ENCODE assay signal across 18 cellular contexts in genomic region chr1:227508431-227508830, GRCh38. TPM values are rescaled to one million over a fixed set of nuclear protein-coding genes. Genes with fewer than 3 reads are reported as not detected.
DNase-seq lines count a peak whose midpoint lies in the region; ATAC-seq and TF ChIP-seq lines count a peak whose summit lies in the region.
"Had no signal": no experiment of that assay in that cellular context is flagged by ENCODE, and none has a peak within 500 bp of the region (broad histone marks: within the 10 kb centered on the region; RNA-seq: fewer than 3 reads in every experiment).

No MANE protein-coding gene starts in this region.

- H3K27me3 ChIP-seq in neuronal stem cell (ENCODE audit: control insufficient read depth in 3 of 3, insufficient read depth in 3 of 3, low read depth in 1 of 3, low read length in 3 of 3): peaks cover 0 to 5% (median 0%) of the 10 kb centered on the region in 3 experiments
- H3K27me3 ChIP-seq in heart right ventricle: peaks cover 0 to 11% (median 0%) of the 10 kb centered on the region in 7 donors

- H3K27ac ChIP-seq in neuronal stem cell (replicated peaks; ENCODE audit: low read length) (no peak overlapping the region), heart right ventricle (no peak overlapping the region)
- H3K27ac ChIP-seq: 22Rv1, A549 had no signal

- H3K14ac ChIP-seq in neuronal stem cell (ENCODE audit: low read length): no peak overlapping the region

- no peak for ATAC-seq in heart right ventricle
- ATAC-seq: A549; CD8-positive, alpha-beta T cell had no signal

- no peak overlapping the region for H2BK12ac ChIP-seq in neuronal stem cell (ENCODE audit: low read length)

- no peak overlapping the region for H2BK120ac ChIP-seq in neuronal stem cell (ENCODE audit: low read depth, low read length)

- H3K4ac ChIP-seq in neuronal stem cell (ENCODE audit: low read length): no peak overlapping the region

- H3K4me3 Mint-ChIP-seq in activated CD4-positive, alpha-beta T cell treated with anti-CD3 and anti-CD28 coated beads, Interleukin-2, amount 10 ng/mL, durations not matched to agents 24 days and 14 days: no peak overlapping the region
- H3K4me3 Mint-ChIP-seq: B cell; CD14-positive monocyte; CD4-positive, CD25-positive, alpha-beta regulatory T cell; CD8-positive, alpha-beta T cell had no signal

- no peak overlapping the region for H4K91ac ChIP-seq in neuronal stem cell (ENCODE audit: low read depth, low read length, poor library complexity)

- H3K36me3 Mint-ChIP-seq in activated CD4-positive, alpha-beta T cell treated with anti-CD3 and anti-CD28 coated beads, Interleukin-2, amount 10 ng/mL, durations not matched to agents 24 days and 14 days (ENCODE audit: low read depth): no peaks in the 10 kb centered on the region
- H3K36me3 Mint-ChIP-seq: CD14-positive monocyte; CD4-positive, CD25-positive, alpha-beta regulatory T cell; CD8-positive, alpha-beta T cell had no signal

- no peak for TF ChIP-seq CTCF in heart right ventricle (IDR thresholded peaks at IDR 0.05)

- H3K9ac ChIP-seq in neuronal stem cell (ENCODE audit: low read depth, low read length, poor library complexity): no peak overlapping the region

- no peak overlapping the region for H2AFZ ChIP-seq in neuronal stem cell (ENCODE audit: low read length)

- H3K36me3 ChIP-seq in neuronal stem cell (replicated peaks in 1 of 2; ENCODE audit: control insufficient read depth in 2 of 2, insufficient read depth in 2 of 2, low read length in 2 of 2): no peaks in the 10 kb centered on the region
- no peaks in the 10 kb centered on the region for H3K36me3 ChIP-seq in heart right ventricle

- no peaks in the 10 kb centered on the region for H3K79me1 ChIP-seq in neuronal stem cell (ENCODE audit: low read depth, low read length)

- H3K27ac Mint-ChIP-seq in activated CD4-positive, alpha-beta T cell treated with anti-CD3 and anti-CD28 coated beads, Interleukin-2, amount 10 ng/mL, durations not matched to agents 24 days and 14 days: no peak overlapping the region
- H3K27ac Mint-ChIP-seq: B cell; CD4-positive, CD25-positive, alpha-beta regulatory T cell; CD8-positive, alpha-beta T cell had no signal

- no peak overlapping the region for H3K18ac ChIP-seq in neuronal stem cell (ENCODE audit: low read length)

- no peak overlapping the region for H3K23ac ChIP-seq in neuronal stem cell (ENCODE audit: low read depth, low read length, poor library complexity)

- no peaks in the 10 kb centered on the region for H3K4me1 Mint-ChIP-seq in activated CD4-positive, alpha-beta T cell treated with anti-CD3 and anti-CD28 coated beads, Interleukin-2, amount 10 ng/mL, durations not matched to agents 24 days and 14 days
- H3K4me1 Mint-ChIP-seq: B cell; CD14-positive monocyte; CD4-positive, CD25-positive, alpha-beta regulatory T cell had no signal

- H2BK5ac ChIP-seq in neuronal stem cell (ENCODE audit: low read length): peak overlapping the region; percentile 22

- no peaks in the 10 kb centered on the region for H3K9me3 ChIP-seq in neuronal stem cell (replicated peaks in 1 of 2; ENCODE audit: control insufficient read depth in 2 of 2, insufficient read depth in 1 of 2, low read depth in 1 of 2, low read length in 2 of 2)
- no peaks in the 10 kb centered on the region for H3K9me3 ChIP-seq in heart right ventricle
- H3K9me3 ChIP-seq: Caco-2 had no signal

- H3K4me3 ChIP-seq in neuronal stem cell (ENCODE audit: low read length in 2 of 2) (no peak overlapping the region), heart right ventricle (no peak overlapping the region)
- H3K4me3 ChIP-seq: A549 had no signal

- H3K9me3 Mint-ChIP-seq in activated CD4-positive, alpha-beta T cell treated with anti-CD3 and anti-CD28 coated beads, Interleukin-2, amount 10 ng/mL, durations not matched to agents 24 days and 14 days: no peaks in the 10 kb centered on the region
- H3K9me3 Mint-ChIP-seq: CD4-positive, CD25-positive, alpha-beta regulatory T cell; CD8-positive, alpha-beta T cell had no signal

- intact Hi-C loops in activated CD4-positive, alpha-beta T cell treated with anti-CD3 and anti-CD28 coated beads, Interleukin-2, amount 10 ng/mL, durations not matched to agents 24 days and 14 days (cut with micrococcal nuclease): no loop called here
- intact Hi-C loops in heart right ventricle (cut with DNase I): no loop called here

- no peak overlapping the region for H3K4me2 ChIP-seq in neuronal stem cell (ENCODE audit: insufficient read depth, low read length, poor library complexity, severe bottlenecking)
- H3K4me2 ChIP-seq: A549 had no signal

- no peak overlapping the region for H4K8ac ChIP-seq in neuronal stem cell (ENCODE audit: low read depth, low read length)

- no peak overlapping the region for H2BK15ac ChIP-seq in neuronal stem cell (ENCODE audit: low read length)

- H3K4me1 ChIP-seq in neuronal stem cell (ENCODE audit: control insufficient read depth in 2 of 2, insufficient read depth in 1 of 2, low read depth in 1 of 2, low read length in 2 of 2) (no peaks in the 10 kb centered on the region), heart right ventricle (no peaks in the 10 kb centered on the region)
- H3K4me1 ChIP-seq: A549, Caco-2 had no signal

- peaks cover under 1% of the 10 kb centered on the region for H3K27me3 Mint-ChIP-seq in activated CD4-positive, alpha-beta T cell treated with anti-CD3 and anti-CD28 coated beads, Interleukin-2, amount 10 ng/mL, durations not matched to agents 24 days and 14 days
- H3K27me3 Mint-ChIP-seq: CD4-positive, CD25-positive, alpha-beta regulatory T cell had no signal

- WGBS in neuronal stem cell (ENCODE audit: extremely low coverage in 2 of 2, insufficient read length in 2 of 2, insufficient replicate concordance in 1 of 2), 2 donors: no CpG with 5 or more reads among the region's 2 CpGs
- 87 to 93% methylated on average over 2 of the region's 2 CpGs for WGBS in heart right ventricle, 2 donors

- no peak overlapping the region for H2AK5ac ChIP-seq in neuronal stem cell (ENCODE audit: low read depth, low read length)

- DNase-seq in activated CD4-positive, alpha-beta T cell treated with anti-CD3 and anti-CD28 coated beads, Interleukin-2, amount 10 ng/mL, durations not matched to agents 24 days and 14 days: peak; percentile 41
- no peak for DNase-seq in activated CD4-positive, alpha-beta T cell treated with anti-CD3 and anti-CD28 coated beads, Interleukin-2, amount 50 U/mL, for 48 hours
- DNase-seq in islet precursor cell (peak; percentile 41), neuronal stem cell (ENCODE audit: low spot score) (no peak), heart right ventricle (no peak)
- no peak for DNase-seq in activated CD8-positive, alpha-beta memory T cell treated with anti-CD3 and anti-CD28 coated beads, Interleukin-2, amount 50 U/mL, for 4 hours
- DNase-seq: AML-193; C1 segment of cervical spinal cord; Caco-2; Calu3; CD4-positive, CD25-positive, alpha-beta regulatory T cell; CD8-positive, alpha-beta T cell; DMS79 treated with DMSO at 0.1 percent for 48 hours; GF-D8 had no signal

RNA-seq across cellular contexts. Expression of gene ZNF678, which starts 54.9 kb away (rescaled TPM):
- total RNA-seq in activated CD4-positive, alpha-beta T cell treated with anti-CD3 and anti-CD28 coated beads, Interleukin-2, amount 10 ng/mL, durations not matched to agents 24 days and 14 days: 4.7 and 6.0 TPM in 2 replicates
- polyA plus RNA-seq in neuronal stem cell (2013, experiment 1 of 2): 17.7 TPM
- polyA plus RNA-seq in neuronal stem cell (2013, experiment 2 of 2): 16.0 TPM
- total RNA-seq in heart right ventricle: 1 to 10 TPM; 2.5 to 4.7 (median 3.5) TPM
- polyA plus RNA-seq in heart right ventricle: 1 to 10 TPM in 1 of 2 donors, under 1 TPM in 1; 0.75 to 1.7 TPM

Comparison
In these comparisons a context has a peak if more than half of its experiments do, and no peak if none do; other contexts are left out.
1. DNase-seq: peak in activated CD4-positive, alpha-beta T cell treated with anti-CD3 and anti-CD28 coated beads, Interleukin-2, amount 10 ng/mL, durations not matched to agents 24 days and 14 days (single experiment) and islet precursor cell (single experiment); none in activated CD4-positive, alpha-beta T cell treated with anti-CD3 and anti-CD28 coated beads, Interleukin-2, amount 50 U/mL, for 48 hours (0 of 2), neuronal stem cell (single experiment), heart right ventricle (0 of 2) and activated CD8-positive, alpha-beta memory T cell treated with anti-CD3 and anti-CD28 coated beads, Interleukin-2, amount 50 U/mL, for 4 hours (single experiment).